In the genomic region with DNA sequence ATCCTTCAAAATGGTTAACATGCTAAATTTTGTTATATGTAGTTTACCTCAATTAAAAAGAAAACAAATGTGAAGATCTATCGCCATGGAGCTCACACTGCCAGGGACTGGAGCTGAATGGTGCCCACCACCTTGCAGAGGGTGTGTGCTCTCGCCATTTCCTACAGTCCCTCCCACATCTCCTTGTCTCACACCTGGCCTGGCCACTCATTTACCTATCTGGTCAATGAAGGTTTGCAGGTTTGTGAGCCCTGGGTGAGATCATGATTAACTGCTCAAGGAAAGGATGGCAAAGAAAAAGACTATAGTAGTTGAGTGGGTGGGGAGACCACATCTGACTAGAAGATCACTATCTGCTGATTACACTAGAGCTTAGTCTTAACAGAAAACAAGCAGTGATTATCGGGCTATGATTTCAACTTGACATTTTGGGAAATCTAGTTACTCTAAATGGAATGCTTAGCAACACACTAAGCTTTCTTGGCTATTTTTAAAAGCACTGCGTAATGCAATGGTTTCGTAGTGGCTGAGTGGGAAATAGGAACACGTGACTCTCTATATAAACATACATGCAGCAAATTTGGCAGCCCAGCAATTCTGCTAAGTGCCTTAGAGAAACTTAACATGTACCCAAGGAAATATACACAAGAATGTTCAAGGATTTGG, we compare ENCODE assay signal across 11 cellular contexts. TPM values are rescaled to one million over a fixed set of nuclear protein-coding genes. Genes with fewer than 3 reads are reported as not detected.
DNase-seq lines count a peak whose midpoint lies in the region; ATAC-seq and TF ChIP-seq lines count a peak whose summit lies in the region.
"Had no signal": no experiment of that assay in that cellular context is flagged by ENCODE, and none has a peak within 500 bp of the region (broad histone marks: within the 10 kb centered on the region; RNA-seq: fewer than 3 reads in every experiment).

No MANE protein-coding gene starts in this region.

- H3K36me3 ChIP-seq in right atrium auricular region = no peaks in the 10 kb centered on the region
- H3K36me3 ChIP-seq in skeletal muscle tissue (ENCODE audit: control insufficient read depth in 3 of 3, insufficient read depth in 3 of 3, low read length in 3 of 3) = peaks cover 0 to 12% (median 2%) of the 10 kb centered on the region in 3 donors
- peaks cover 3% of the 10 kb centered on the region for H3K36me3 ChIP-seq in neural progenitor cell

- H3K4me2 ChIP-seq in neural progenitor cell = no peak overlapping the region

- H3K9me3 ChIP-seq in right atrium auricular region (no peaks in the 10 kb centered on the region), skeletal muscle tissue (ENCODE audit: control insufficient read depth in 3 of 3, low read length in 3 of 3) (no peaks in the 10 kb centered on the region), neural progenitor cell (ENCODE audit: low read depth) (no peaks in the 10 kb centered on the region)

- no peaks in the 10 kb centered on the region for H3K27me3 Mint-ChIP-seq in neural progenitor cell (ENCODE audit: insufficient read depth, low read depth)
- H3K27me3 Mint-ChIP-seq: naive thymus-derived CD4-positive, alpha-beta T cell had no signal

- H3K27ac Mint-ChIP-seq in neural progenitor cell = no peak overlapping the region

- H3K27me3 ChIP-seq in right atrium auricular region (no peaks in the 10 kb centered on the region), skeletal muscle tissue (ENCODE audit: control insufficient read depth in 3 of 3, insufficient read depth in 3 of 3, low read length in 3 of 3) (no peaks in the 10 kb centered on the region), neural progenitor cell (no peaks in the 10 kb centered on the region)

- no peaks in the 10 kb centered on the region for H3K79me2 ChIP-seq in neural progenitor cell (ENCODE audit: low read depth)

- H3F3A ChIP-seq in neural progenitor cell (ENCODE audit: low read depth) = peaks cover 17% of the 10 kb centered on the region

- H3K36me3 Mint-ChIP-seq in neural progenitor cell = peaks cover 25% of the 10 kb centered on the region

- no peak overlapping the region for H3K4me3 Mint-ChIP-seq in neural progenitor cell
- H3K4me3 Mint-ChIP-seq: naive thymus-derived CD4-positive, alpha-beta T cell had no signal

- no peak for TF ChIP-seq CTCF in right atrium auricular region (IDR thresholded peaks at IDR 0.05)
- no peak for TF ChIP-seq CTCF in neural progenitor cell (IDR thresholded peaks at IDR 0.05)

- no peak for ATAC-seq in HG03025 (IDR thresholded peaks at IDR 0.05; ENCODE audit: low FRiP score, unreplicated experiment)
- ATAC-seq: naive thymus-derived CD4-positive, alpha-beta T cell had no signal

- H3K9ac ChIP-seq in skeletal muscle tissue (ENCODE audit: low read depth in 1 of 3, low read length in 3 of 3) (no peak overlapping the region), neural progenitor cell (no peak overlapping the region)

- peak overlapping the region; percentile 65 to 87 for H3K27ac ChIP-seq in right atrium auricular region
- H3K27ac ChIP-seq in skeletal muscle tissue (ENCODE audit: low read depth, low read length) = peak overlapping the region; percentile 69
- H3K27ac ChIP-seq in neural progenitor cell = no peak overlapping the region

- no peaks in the 10 kb centered on the region for H4K20me1 ChIP-seq in neural progenitor cell (ENCODE audit: low read depth)

- H3K4me1 Mint-ChIP-seq in neural progenitor cell = peaks cover 16% of the 10 kb centered on the region

- H2AFZ ChIP-seq in neural progenitor cell (replicated peaks) = no peak overlapping the region

- H3K4me1 ChIP-seq in right atrium auricular region (peaks cover 0 to 20% of the 10 kb centered on the region in 2 donors), skeletal muscle tissue (ENCODE audit: control insufficient read depth in 3 of 3, insufficient read depth in 3 of 3, low read length in 3 of 3) (peaks cover 4 to 5% (median 5%) of the 10 kb centered on the region in 3 donors), neural progenitor cell (peaks cover 38% of the 10 kb centered on the region)

- H3K4me3 ChIP-seq in right atrium auricular region (no peak overlapping the region), skeletal muscle tissue (ENCODE audit: low read length in 3 of 3) (peak overlapping the region in 1 of 3 donors; percentile 30), neural progenitor cell (no peak overlapping the region)

- DNase-seq in HCEC 1CT (peak; percentile 90), brain pericyte (ENCODE audit: low read depth, low spot score) (peak; percentile 45), right atrium auricular region (ENCODE audit: low spot score) (no peak), NCI-H1105 (lab: John Stamatoyannopoulos, UW) (no peak), COLO668 (lab: John Stamatoyannopoulos, UW; ENCODE audit: unreplicated experiment) (no peak), neural progenitor cell (ENCODE audit: low spot score) (no peak)
- DNase-seq: activated gamma-delta T cell; naive thymus-derived CD4-positive, alpha-beta T cell; NCI-H82 had no signal

- no peaks in the 10 kb centered on the region for H3K9me3 Mint-ChIP-seq in neural progenitor cell
- H3K9me3 Mint-ChIP-seq: naive thymus-derived CD4-positive, alpha-beta T cell had no signal

RNA-seq across cellular contexts. Expression of a gene that starts 27.3 kb away (rescaled TPM):
- 10 to 100 TPM; 13.5 to 14.3 TPM for total RNA-seq in right atrium auricular region
- total RNA-seq in skeletal muscle tissue = 30.8 TPM
- total RNA-seq in neural progenitor cell (ENCODE audit: low replicate concordance) = 38.7 and 58.0 TPM in 2 replicates

Comparison
In these comparisons a context has a peak if more than half of its experiments do, and no peak if none do; other contexts are left out.
1. DNase-seq: peak in HCEC 1CT (single experiment) and brain pericyte (single experiment); none in right atrium auricular region (single experiment), NCI-H1105 (single experiment), COLO668 (single experiment) and neural progenitor cell (single experiment).